Comparison of ENCODE assay signal across 1 cellular context in genomic region chr15:64693134-64693533, GRCh38.
TF ChIP-seq lines count a peak whose summit lies in the region.

No MANE protein-coding gene starts in this region.

TF ChIP-seq in HEK293, 187 proteins besides CTCF, POLR2A, EP300 and RAD21 (continued from another document):
- peak; percentile 70 for TF ChIP-seq ATF2 (tag by site-specific recombination; IDR thresholded peaks at IDR 0.05; ENCODE audit: low read depth)
- peak; percentile 66 for TF ChIP-seq ZSCAN4 (tag by site-specific recombination; IDR thresholded peaks at IDR 0.05)
